ENCODE assay signal across 1 cellular context in genomic region chr10:79046991-79047874, GRCh38.
TF ChIP-seq lines count a peak whose summit lies in the region.

No MANE protein-coding gene starts in this region.

TF ChIP-seq in K562, 482 proteins besides CTCF, POLR2A, EP300 and RAD21 (continued from another document):
- TF ChIP-seq RB1 (IDR thresholded peaks at IDR 0.05; ENCODE audit: low read depth) (0 out of 2 replicates have a peak, but pooled peaks have one; percentile 29), SRF (CRISPR knock-in tag; IDR thresholded peaks at IDR 0.05) (0 out of 4 replicates have a peak, but pooled peaks of 1 of the 2 experiments have one; percentile 21), HBP1 (CRISPR knock-in tag; IDR thresholded peaks at IDR 0.05) (no peak), KDM1A (IDR thresholded peaks at IDR 0.05) (peak; percentile 86 to 93), ZFP36 (IDR thresholded peaks at IDR 0.05; ENCODE audit: low read depth, low read length, partially characterized antibody) (peak; percentile 87), NELFE (IDR thresholded peaks at IDR 0.05; ENCODE audit: insufficient read depth, insufficient read length) (no peak), ARNT (IDR thresholded peaks at IDR 0.05) (peak in 1 of 2 experiments; percentile 15; a peak in 1 of 4 replicates), HDAC2 (IDR thresholded peaks at IDR 0.05) (peak; percentile 74), JUND (IDR thresholded peaks at IDR 0.05; ENCODE audit: borderline replicate concordance, low read depth, low read length) (no peak), JUND (tag; IDR thresholded peaks at IDR 0.05; ENCODE audit: borderline replicate concordance, low read depth, low read length) (no peak), ZNF121 (CRISPR knock-in tag; conservative IDR thresholded peaks at IDR 0.05) (no peak), SLC30A9 (CRISPR knock-in tag; IDR thresholded peaks at IDR 0.05) (no peak), ZBTB1 (CRISPR knock-in tag; IDR thresholded peaks at IDR 0.05; ENCODE audit: borderline replicate concordance, low read depth) (no peak), SMARCA5 (IDR thresholded peaks at IDR 0.05) (peak; percentile 91), TEAD1 (CRISPR knock-in tag; IDR thresholded peaks at IDR 0.05) (0 out of 4 replicates have a peak, but pooled peaks of 1 of the 2 experiments have one; percentile 10), ADNP (tag; IDR thresholded peaks at IDR 0.05) (peak; percentile 90), ELF2 (CRISPR knock-in tag; IDR thresholded peaks at IDR 0.05) (no peak), RBM25 (IDR thresholded peaks at IDR 0.05; ENCODE audit: low read depth, low read length, severe bottlenecking) (peak; percentile 92), CEBPB (tag; IDR thresholded peaks at IDR 0.05) (no peak), CBX1 (IDR thresholded peaks at IDR 0.05; ENCODE audit: low read depth) (peak; percentile 35), FIP1L1 (IDR thresholded peaks at IDR 0.05; ENCODE audit: low read depth, low read length, poor library complexity, severe bottlenecking) (no peak), CREB1 (IDR thresholded peaks at IDR 0.05) (no peak), CREB1 (CRISPR knock-in tag; IDR thresholded peaks at IDR 0.05) (no peak), ZNF766 (CRISPR knock-in tag; conservative IDR thresholded peaks at IDR 0.05) (peak; percentile 5; the same call in 1 of the 2 replicates), PTBP1 (IDR thresholded peaks at IDR 0.05; ENCODE audit: low read depth, low read length) (0 out of 2 replicates have a peak, but pooled peaks have one; percentile 24), CHD4 (IDR thresholded peaks at IDR 0.05; ENCODE audit: insufficient read depth, insufficient replicate concordance, low read depth, low read length, poor library complexity, severe bottlenecking) (peak; percentile 74), BCOR (IDR thresholded peaks at IDR 0.05) (peak; percentile 98), NFIC (IDR thresholded peaks at IDR 0.05) (no peak), RCOR1 (IDR thresholded peaks at IDR 0.05; ENCODE audit: borderline replicate concordance in 1 of 2, low read depth in 2 of 2, low read length in 2 of 2) (peak in 1 of 2 experiments; percentile 68; a peak in 2 of 4 replicates), HNRNPLL (IDR thresholded peaks at IDR 0.05; ENCODE audit: low read depth, low read length, poor library complexity, severe bottlenecking) (no peak)
- TF ChIP-seq, protein P1, sequence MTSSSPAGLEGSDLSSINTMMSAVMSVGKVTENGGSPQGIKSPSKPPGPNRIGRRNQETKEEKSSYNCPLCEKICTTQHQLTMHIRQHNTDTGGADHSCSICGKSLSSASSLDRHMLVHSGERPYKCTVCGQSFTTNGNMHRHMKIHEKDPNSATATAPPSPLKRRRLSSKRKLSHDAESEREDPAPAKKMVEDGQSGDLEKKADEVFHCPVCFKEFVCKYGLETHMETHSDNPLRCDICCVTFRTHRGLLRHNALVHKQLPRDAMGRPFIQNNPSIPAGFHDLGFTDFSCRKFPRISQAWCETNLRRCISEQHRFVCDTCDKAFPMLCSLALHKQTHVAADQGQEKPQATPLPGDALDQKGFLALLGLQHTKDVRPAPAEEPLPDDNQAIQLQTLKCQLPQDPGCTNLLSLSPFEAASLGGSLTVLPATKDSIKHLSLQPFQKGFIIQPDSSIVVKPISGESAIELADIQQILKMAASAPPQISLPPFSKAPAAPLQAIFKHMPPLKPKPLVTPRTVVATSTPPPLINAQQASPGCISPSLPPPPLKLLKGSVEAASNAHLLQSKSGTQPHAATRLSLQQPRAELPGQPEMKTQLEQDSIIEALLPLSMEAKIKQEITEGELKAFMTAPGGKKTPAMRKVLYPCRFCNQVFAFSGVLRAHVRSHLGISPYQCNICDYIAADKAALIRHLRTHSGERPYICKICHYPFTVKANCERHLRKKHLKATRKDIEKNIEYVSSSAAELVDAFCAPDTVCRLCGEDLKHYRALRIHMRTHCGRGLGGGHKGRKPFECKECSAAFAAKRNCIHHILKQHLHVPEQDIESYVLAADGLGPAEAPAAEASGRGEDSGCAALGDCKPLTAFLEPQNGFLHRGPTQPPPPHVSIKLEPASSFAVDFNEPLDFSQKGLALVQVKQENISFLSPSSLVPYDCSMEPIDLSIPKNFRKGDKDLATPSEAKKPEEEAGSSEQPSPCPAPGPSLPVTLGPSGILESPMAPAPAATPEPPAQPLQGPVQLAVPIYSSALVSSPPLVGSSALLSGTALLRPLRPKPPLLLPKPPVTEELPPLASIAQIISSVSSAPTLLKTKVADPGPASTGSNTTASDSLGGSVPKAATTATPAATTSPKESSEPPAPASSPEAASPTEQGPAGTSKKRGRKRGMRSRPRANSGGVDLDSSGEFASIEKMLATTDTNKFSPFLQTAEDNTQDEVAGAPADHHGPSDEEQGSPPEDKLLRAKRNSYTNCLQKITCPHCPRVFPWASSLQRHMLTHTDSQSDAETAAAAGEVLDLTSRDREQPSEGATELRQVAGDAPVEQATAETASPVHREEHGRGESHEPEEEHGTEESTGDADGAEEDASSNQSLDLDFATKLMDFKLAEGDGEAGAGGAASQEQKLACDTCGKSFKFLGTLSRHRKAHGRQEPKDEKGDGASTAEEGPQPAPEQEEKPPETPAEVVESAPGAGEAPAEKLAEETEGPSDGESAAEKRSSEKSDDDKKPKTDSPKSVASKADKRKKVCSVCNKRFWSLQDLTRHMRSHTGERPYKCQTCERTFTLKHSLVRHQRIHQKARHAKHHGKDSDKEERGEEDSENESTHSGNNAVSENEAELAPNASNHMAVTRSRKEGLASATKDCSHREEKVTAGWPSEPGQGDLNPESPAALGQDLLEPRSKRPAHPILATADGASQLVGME (CRISPR knock-in tag; IDR thresholded peaks at IDR 0.05): no peak
